Comparison of ENCODE assay signal across 10 cellular contexts in the genomic region with DNA sequence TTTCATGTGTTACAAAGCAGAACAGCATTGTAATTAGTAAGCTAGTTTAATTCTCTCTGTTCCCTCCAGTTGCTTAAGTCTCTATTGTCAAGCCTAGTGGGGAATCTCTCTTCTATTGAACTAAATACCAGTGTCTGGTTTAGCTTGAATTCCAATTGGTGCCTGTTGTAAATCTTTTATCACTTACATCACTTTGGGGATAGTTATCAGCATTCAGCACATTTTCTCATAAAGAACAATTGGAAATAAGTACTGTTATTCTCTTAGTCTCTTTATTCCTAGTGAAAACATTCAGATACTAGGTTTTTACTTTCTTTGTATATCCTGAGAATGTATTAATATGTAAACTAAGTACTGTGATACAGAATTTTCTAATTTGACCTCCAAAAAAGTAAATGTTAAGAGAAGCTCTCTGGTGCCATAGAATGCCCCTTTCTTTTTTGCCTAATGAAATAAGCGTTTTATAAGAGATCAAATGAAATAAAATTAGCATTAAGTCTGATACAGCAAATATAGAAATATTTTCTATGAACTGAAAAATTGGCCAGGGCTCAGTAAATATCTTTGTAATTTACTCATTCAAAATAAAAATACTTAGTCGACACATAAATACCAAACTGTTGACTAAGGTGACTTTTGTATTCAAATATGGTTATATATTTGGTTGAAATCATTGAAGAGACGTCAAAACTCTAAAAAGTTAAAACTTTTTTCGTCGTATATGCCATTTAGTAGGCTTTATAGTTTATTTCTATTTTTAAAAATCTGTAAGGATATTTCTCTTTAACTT. TPM values are rescaled to one million over a fixed set of nuclear protein-coding genes. Genes with fewer than 3 reads are reported as not detected.
DNase-seq lines count a peak whose midpoint lies in the region; ATAC-seq and TF ChIP-seq lines count a peak whose summit lies in the region.
"Had no signal": no experiment of that assay in that cellular context is flagged by ENCODE, and none has a peak within 500 bp of the region (broad histone marks: within the 10 kb centered on the region; RNA-seq: fewer than 3 reads in every experiment).

No MANE protein-coding gene starts in this region.

- TF ChIP-seq RAD21 in neural cell (conservative IDR thresholded peaks at IDR 0.05) = no peak

- dilution Hi-C loops in mammary epithelial cell (cut with HindIII; ENCODE audit: low sequenced_read_pairs) = no loop called here

- H3K4me2 ChIP-seq in KMS-11 (peak overlapping the region; percentile 73), mammary epithelial cell (ENCODE audit: insufficient read depth, low read depth, low read length) (peak overlapping the region; percentile 90), neural cell (ENCODE audit: low read length) (peak overlapping the region; percentile 56)

- H3K4me3 ChIP-seq in KMS-11 (IDR thresholded peaks at IDR 0.05; ENCODE audit: insufficient read depth, low read depth, low read length) (no peak overlapping the region), mammary epithelial cell (replicated peaks in 1 of 3; ENCODE audit: insufficient read depth in 1 of 3, low read depth in 2 of 3, low read length in 3 of 3) (peak overlapping the region in 2 of 3 experiments; percentile 98), neural cell (ENCODE audit: low read length) (peak overlapping the region; percentile 69)

- in situ Hi-C loops in mammary epithelial cell (cut with MboI; ENCODE audit: low sequenced_read_pairs in 2 of 2) = no loop called here

- H3K9me3 ChIP-seq in mammary epithelial cell (replicated peaks; ENCODE audit: insufficient read depth, low read length) = no peaks in the 10 kb centered on the region
- H3K9me3 ChIP-seq in neural cell (ENCODE audit: low read length) = no peaks in the 10 kb centered on the region
- H3K9me3 ChIP-seq: left lung had no signal

- WGBS in mammary epithelial cell (ENCODE audit: low coverage, missing lambda C conversion rate) = 72% methylated on average over 5 of the region's 5 CpGs

- CTCF ChIA-PET in mammary epithelial cell (lab: Charles Lee; ENCODE audit: low non-redundant PET) = no interaction called here

- no peak for ATAC-seq in GM21619 (IDR thresholded peaks at IDR 0.05; ENCODE audit: unreplicated experiment)
- ATAC-seq: left lung had no signal

- H3K36me3 ChIP-seq in KMS-11 (ENCODE audit: insufficient read depth) = no peaks in the 10 kb centered on the region
- peaks cover 12% of the 10 kb centered on the region for H3K36me3 ChIP-seq in mammary epithelial cell (ENCODE audit: insufficient read depth, low read length)
- no peaks in the 10 kb centered on the region for H3K36me3 ChIP-seq in neural cell (ENCODE audit: insufficient read depth, low read length)

- BruUV-seq in mammary epithelial cell (replicated peaks; lab: Mats Ljungman, UMichigan) = no TSS peak

- DNase-seq in NCI-H146 (lab: John Stamatoyannopoulos, UW) (peak; percentile 14), NCI-H146 treated with DMSO at 0.1 percent for 48 hours (lab: John Stamatoyannopoulos, UW; ENCODE audit: unreplicated experiment) (no peak), mammary epithelial cell (no peak), germinal center (ENCODE audit: low spot score) (no peak), C1 segment of cervical spinal cord (lab: John Stamatoyannopoulos, UW) (no peak)
- DNase-seq: 8988T, left lung had no signal

- H4K20me1 ChIP-seq in KMS-11 (ENCODE audit: insufficient read depth) (peaks cover 3% of the 10 kb centered on the region; the same call in 1 of the 2 replicates), mammary epithelial cell (ENCODE audit: insufficient read depth, low read length) (no peaks in the 10 kb centered on the region), neural cell (ENCODE audit: insufficient read depth) (no peaks in the 10 kb centered on the region)

- TF ChIP-seq CTCF in KMS-11 (conservative IDR thresholded peaks at IDR 0.05; ENCODE audit: low read depth, low read length) (no peak), mammary epithelial cell (conservative IDR thresholded peaks at IDR 0.05 in 1 of 2, IDR thresholded peaks at IDR 0.05 in 1 of 2; ENCODE audit: extremely low read depth in 1 of 2, insufficient read depth in 1 of 2, low read depth in 1 of 2, low read length in 2 of 2) (no peak), neural cell (IDR thresholded peaks at IDR 0.05; ENCODE audit: poor library complexity, severe bottlenecking) (no peak)

- H3K4me1 ChIP-seq in KMS-11 (ENCODE audit: low read depth, poor library complexity, severe bottlenecking) (peaks cover 34% of the 10 kb centered on the region), mammary epithelial cell (ENCODE audit: insufficient read depth, low read length) (peaks cover 13% of the 10 kb centered on the region)

- no peak overlapping the region for H3K27ac ChIP-seq in KMS-11
- no peak overlapping the region for H3K27ac ChIP-seq in mammary epithelial cell (ENCODE audit: insufficient read depth, low read depth, low read length)
- H3K27ac ChIP-seq in neural cell (ENCODE audit: low read length) = no peak overlapping the region
- H3K27ac ChIP-seq: left lung had no signal

- H3K79me2 ChIP-seq in KMS-11 (ENCODE audit: insufficient read depth, low read depth) (peaks cover 55% of the 10 kb centered on the region), mammary epithelial cell (ENCODE audit: insufficient read depth, low read length) (peaks cover 71% of the 10 kb centered on the region), neural cell (replicated peaks; ENCODE audit: insufficient read depth, low read length) (peaks cover 43% of the 10 kb centered on the region)

- H3K27me3 ChIP-seq in KMS-11 (ENCODE audit: insufficient read depth, low read depth) (no peaks in the 10 kb centered on the region), mammary epithelial cell (ENCODE audit: insufficient read depth, low read length) (no peaks in the 10 kb centered on the region), neural cell (ENCODE audit: insufficient read depth, low read depth, low read length) (no peaks in the 10 kb centered on the region)
- H3K27me3 ChIP-seq: left lung had no signal

- intact Hi-C loops in mammary epithelial cell (cut with micrococcal nuclease) = loop anchor here (5.0 kb wide), 2 partner anchors 33 to 67 kb away; no protein-coding TSS in a partner anchor

- H2AFZ ChIP-seq in KMS-11 (ENCODE audit: low read depth) (no peak overlapping the region), mammary epithelial cell (ENCODE audit: low read depth, low read length) (no peak overlapping the region), neural cell (ENCODE audit: low read depth, low read length) (no peak overlapping the region)

- H3K9ac ChIP-seq in KMS-11 (no peak overlapping the region), mammary epithelial cell (ENCODE audit: insufficient read depth, low read length) (peak overlapping the region; percentile 3), neural cell (ENCODE audit: low read length) (no peak overlapping the region)

- TF ChIP-seq EP300 in neural cell (conservative IDR thresholded peaks at IDR 0.05; ENCODE audit: poor library complexity, severe bottlenecking) = no peak

- peaks cover 3% of the 10 kb centered on the region for H3F3A ChIP-seq in neural cell (ENCODE audit: insufficient read depth, low read length, poor library complexity, severe bottlenecking)

- H3K9me2 ChIP-seq in neural cell (ENCODE audit: insufficient read depth, low read length) = no peaks in the 10 kb centered on the region

TF ChIP-seq in neural cell, 6 proteins besides CTCF, POLR2A, EP300 and RAD21:
- no peak for TF ChIP-seq TAF1 (IDR thresholded peaks at IDR 0.05; ENCODE audit: low read depth)
- TF ChIP-seq, protein P1, sequence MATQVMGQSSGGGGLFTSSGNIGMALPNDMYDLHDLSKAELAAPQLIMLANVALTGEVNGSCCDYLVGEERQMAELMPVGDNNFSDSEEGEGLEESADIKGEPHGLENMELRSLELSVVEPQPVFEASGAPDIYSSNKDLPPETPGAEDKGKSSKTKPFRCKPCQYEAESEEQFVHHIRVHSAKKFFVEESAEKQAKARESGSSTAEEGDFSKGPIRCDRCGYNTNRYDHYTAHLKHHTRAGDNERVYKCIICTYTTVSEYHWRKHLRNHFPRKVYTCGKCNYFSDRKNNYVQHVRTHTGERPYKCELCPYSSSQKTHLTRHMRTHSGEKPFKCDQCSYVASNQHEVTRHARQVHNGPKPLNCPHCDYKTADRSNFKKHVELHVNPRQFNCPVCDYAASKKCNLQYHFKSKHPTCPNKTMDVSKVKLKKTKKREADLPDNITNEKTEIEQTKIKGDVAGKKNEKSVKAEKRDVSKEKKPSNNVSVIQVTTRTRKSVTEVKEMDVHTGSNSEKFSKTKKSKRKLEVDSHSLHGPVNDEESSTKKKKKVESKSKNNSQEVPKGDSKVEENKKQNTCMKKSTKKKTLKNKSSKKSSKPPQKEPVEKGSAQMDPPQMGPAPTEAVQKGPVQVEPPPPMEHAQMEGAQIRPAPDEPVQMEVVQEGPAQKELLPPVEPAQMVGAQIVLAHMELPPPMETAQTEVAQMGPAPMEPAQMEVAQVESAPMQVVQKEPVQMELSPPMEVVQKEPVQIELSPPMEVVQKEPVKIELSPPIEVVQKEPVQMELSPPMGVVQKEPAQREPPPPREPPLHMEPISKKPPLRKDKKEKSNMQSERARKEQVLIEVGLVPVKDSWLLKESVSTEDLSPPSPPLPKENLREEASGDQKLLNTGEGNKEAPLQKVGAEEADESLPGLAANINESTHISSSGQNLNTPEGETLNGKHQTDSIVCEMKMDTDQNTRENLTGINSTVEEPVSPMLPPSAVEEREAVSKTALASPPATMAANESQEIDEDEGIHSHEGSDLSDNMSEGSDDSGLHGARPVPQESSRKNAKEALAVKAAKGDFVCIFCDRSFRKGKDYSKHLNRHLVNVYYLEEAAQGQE (IDR thresholded peaks at IDR 0.05; ENCODE audit: borderline replicate concordance) = no peak

RNA-seq across cellular contexts. Expression of gene IPO5, which starts 25.4 kb away (rescaled TPM):
- 100 to 1,000 TPM; 157 to 175 TPM for total RNA-seq in mammary epithelial cell
- polyA plus RNA-seq in mammary epithelial cell (90.0 TPM), neural cell (74.7 and 83.4 TPM in 2 replicates)
- polyA minus RNA-seq in mammary epithelial cell (201 TPM), neural cell (205 and 217 TPM in 2 replicates)
